Comparison of ENCODE assay signal across 8 cellular contexts in the genomic region with DNA sequence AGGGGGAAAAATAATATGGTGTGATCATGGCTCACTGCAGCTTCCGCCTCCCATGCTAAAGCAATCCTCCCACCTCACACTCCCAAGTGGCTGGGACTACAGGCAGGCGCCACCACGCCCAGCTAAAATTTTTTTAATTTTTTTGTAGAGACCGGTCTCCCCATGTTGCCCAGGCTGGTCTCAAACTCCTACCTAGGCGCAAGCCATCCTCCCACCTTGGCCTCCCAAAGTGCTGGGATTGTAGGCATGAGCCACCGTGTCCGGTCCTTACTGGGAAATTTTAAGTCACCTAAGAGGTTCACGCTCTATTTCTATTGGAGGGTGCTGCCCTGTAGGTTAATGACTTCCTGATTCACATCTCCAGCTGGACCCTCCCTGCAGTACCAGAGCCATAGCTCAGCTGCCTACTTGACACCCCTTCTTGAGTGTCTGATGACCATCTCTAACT. TPM values are rescaled to one million over a fixed set of nuclear protein-coding genes. Genes with fewer than 3 reads are reported as not detected.
A peak's percentile ranks its signal among the peaks of the same experiment; 100 is the strongest.
DNase-seq lines count a peak whose midpoint lies in the region; ATAC-seq and TF ChIP-seq lines count a peak whose summit lies in the region.

No MANE protein-coding gene starts in this region.

- ATAC-seq in activated T-cell treated with anti-CD3 and anti-CD28 coated beads, Interleukin-2, amount 50 U/mL, for 4 hours, result no peak
- ATAC-seq in left cardiac atrium (peak; percentile 21 to 54), HG02938 (IDR thresholded peaks at IDR 0.05; ENCODE audit: unreplicated experiment) (no peak), GM19328 (IDR thresholded peaks at IDR 0.05; ENCODE audit: unreplicated experiment) (no peak)

- intact Hi-C loops in left cardiac atrium (cut with DNase I), result no loop called here

- no peak for DNase-seq in activated T-cell treated with anti-CD3 and anti-CD28 coated beads, Interleukin-2, amount 50 U/mL, for 4 hours
- no peak for DNase-seq in activated T-cell treated with anti-CD3 and anti-CD28 coated beads, Interleukin-2, amount 50 U/mL, for 1 hour
- DNase-seq in left cardiac atrium, result no peak
- DNase-seq in inferior parietal cortex (ENCODE audit: extremely low spot score), result no peak

- H3K4me3 Mint-ChIP-seq in activated T-cell treated with anti-CD3 and anti-CD28 coated beads, Interleukin-2, amount 50 U/mL, for 4 hours, result peak overlapping the region; percentile 91

- no peaks in the 10 kb centered on the region for H3K9me3 ChIP-seq in skeletal muscle tissue (ENCODE audit: control insufficient read depth in 3 of 3, low read length in 3 of 3)

- no peaks in the 10 kb centered on the region for H3K27me3 Mint-ChIP-seq in activated T-cell treated with anti-CD3 and anti-CD28 coated beads, Interleukin-2, amount 50 U/mL, for 4 hours (ENCODE audit: low read depth)

- peaks cover 4% of the 10 kb centered on the region for H3K36me3 Mint-ChIP-seq in activated T-cell treated with anti-CD3 and anti-CD28 coated beads, Interleukin-2, amount 50 U/mL, for 4 hours (ENCODE audit: insufficient read depth)

- H3K4me1 ChIP-seq in skeletal muscle tissue (ENCODE audit: control insufficient read depth in 3 of 3, insufficient read depth in 3 of 3, low read length in 3 of 3), result peaks cover 20 to 32% (median 26%) of the 10 kb centered on the region in 3 donors

- peaks cover 43% of the 10 kb centered on the region for H3K4me1 Mint-ChIP-seq in activated T-cell treated with anti-CD3 and anti-CD28 coated beads, Interleukin-2, amount 50 U/mL, for 4 hours (ENCODE audit: low read depth)

- H3K4me3 ChIP-seq in WI38 (ENCODE audit: low read depth, low read length) (peak overlapping the region; percentile 97), skeletal muscle tissue (ENCODE audit: low read length in 3 of 3) (peak overlapping the region; percentile 82 to 100 (median 100))

- TF ChIP-seq CTCF in WI38 (IDR thresholded peaks at IDR 0.05; ENCODE audit: low read depth, low read length), result no peak

- H3K27me3 ChIP-seq in skeletal muscle tissue (ENCODE audit: control insufficient read depth in 3 of 3, insufficient read depth in 3 of 3, low read length in 3 of 3), result no peaks in the 10 kb centered on the region

- peak overlapping the region; percentile 89 to 99 (median 97) for H3K9ac ChIP-seq in skeletal muscle tissue (ENCODE audit: low read depth in 1 of 3, low read length in 3 of 3)

- no peak overlapping the region for H3K27ac ChIP-seq in skeletal muscle tissue (ENCODE audit: low read depth, low read length)

- H3K36me3 ChIP-seq in skeletal muscle tissue (ENCODE audit: control insufficient read depth in 3 of 3, insufficient read depth in 3 of 3, low read length in 3 of 3), result peaks cover 0 to 8% (median 2%) of the 10 kb centered on the region in 3 donors

- H3K9me3 Mint-ChIP-seq in activated T-cell treated with anti-CD3 and anti-CD28 coated beads, Interleukin-2, amount 50 U/mL, for 4 hours, result no peaks in the 10 kb centered on the region

RNA-seq across cellular contexts. Expression of a gene that starts 0.6 kb away (rescaled TPM):
- total RNA-seq in activated T-cell treated with anti-CD3 and anti-CD28 coated beads, Interleukin-2, amount 50 U/mL, for 4 hours, result 10 to 100 TPM; 52.6 to 55.7 (median 53.8) TPM
- total RNA-seq in left cardiac atrium, result 10 to 100 TPM; 19.4 to 25.0 TPM
- 20.4 TPM for total RNA-seq in skeletal muscle tissue

RNA-seq across cellular contexts. Expression of a gene that starts 41.6 kb away (rescaled TPM):
- 1 to 10 TPM; 1.2 to 2.7 (median 2.4) TPM for total RNA-seq in activated T-cell treated with anti-CD3 and anti-CD28 coated beads, Interleukin-2, amount 50 U/mL, for 4 hours
- total RNA-seq in left cardiac atrium (100 to 1,000 TPM; 134 to 148 TPM), skeletal muscle tissue (36.5 TPM)

Comparison
In these comparisons a context has a peak if more than half of its experiments do, and no peak if none do; other contexts are left out.
1. ATAC-seq: peak in left cardiac atrium (2 of 2); none in activated T-cell treated with anti-CD3 and anti-CD28 coated beads, Interleukin-2, amount 50 U/mL, for 4 hours (0 of 2), HG02938 (single experiment) and GM19328 (single experiment).
2. RNA of a gene that starts 41.6 kb away (total RNA-seq): 134 to 148 TPM in left cardiac atrium and 36.5 TPM in skeletal muscle tissue (single experiment); 1.2 to 2.7 TPM in activated T-cell treated with anti-CD3 and anti-CD28 coated beads, Interleukin-2, amount 50 U/mL, for 4 hours; every median in the first group is over 10 times any median in the second.